8 cellular contexts compared by ENCODE assay signal in the genomic region with DNA sequence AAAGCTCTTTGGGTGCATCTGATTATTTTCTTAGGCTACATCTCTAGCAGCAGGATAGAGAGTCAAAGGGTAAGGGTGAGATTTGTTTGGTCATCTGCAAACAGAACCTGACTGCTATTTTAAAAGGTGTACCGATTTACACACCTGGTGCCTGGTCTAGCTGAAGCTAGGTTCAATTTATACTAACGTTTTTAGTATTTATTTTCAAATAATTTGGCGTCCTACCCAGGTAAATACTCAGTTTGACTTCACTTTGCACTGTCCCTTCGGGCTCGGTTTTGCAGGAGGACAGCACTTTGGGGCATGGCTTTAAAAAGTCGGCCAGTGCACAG. TPM values are rescaled to one million over a fixed set of nuclear protein-coding genes. Genes with fewer than 3 reads are reported as not detected.
DNase-seq lines count a peak whose midpoint lies in the region; ATAC-seq lines count a peak whose summit lies in the region.

No MANE protein-coding gene starts in this region.

- H3K36me3 ChIP-seq in thymus (ENCODE audit: control insufficient read depth, insufficient read depth) = peaks cover 9% of the 10 kb centered on the region

- H3K27me3 ChIP-seq in thymus (ENCODE audit: control insufficient read depth, insufficient read depth) = no peaks in the 10 kb centered on the region

- H3K36me3 Mint-ChIP-seq in activated CD4-positive, alpha-beta T cell treated with anti-CD3 and anti-CD28 coated beads, Interleukin-2, amount 10 ng/mL, durations not matched to agents 7 days and 5 days (ENCODE audit: low read depth) = peaks cover 44% of the 10 kb centered on the region
- H3K36me3 Mint-ChIP-seq in activated naive CD8-positive, alpha-beta T cell = peaks cover 10% of the 10 kb centered on the region

- CTCF ChIA-PET in activated CD4-positive, alpha-beta T cell treated with anti-CD3 and anti-CD28 coated beads, Interleukin-2, amount 10 ng/mL, durations not matched to agents 7 days and 5 days (lab: Charles Lee) = interaction anchor here (0.6 to 2.0 kb wide), 8 partner anchors 9 to 383 kb away, joined by 3 to 15 read pairs (median 4); no protein-coding TSS in a partner anchor

- peaks cover 3% of the 10 kb centered on the region for H3K9me3 Mint-ChIP-seq in activated CD4-positive, alpha-beta T cell treated with anti-CD3 and anti-CD28 coated beads, Interleukin-2, amount 10 ng/mL, durations not matched to agents 7 days and 5 days
- no peaks in the 10 kb centered on the region for H3K9me3 Mint-ChIP-seq in activated naive CD8-positive, alpha-beta T cell (ENCODE audit: low read depth)

- intact Hi-C loops in left colon (cut with DNase I, micrococcal nuclease) = no loop called here

- H3K27ac Mint-ChIP-seq in activated CD4-positive, alpha-beta T cell treated with anti-CD3 and anti-CD28 coated beads, Interleukin-2, amount 10 ng/mL, durations not matched to agents 7 days and 5 days = peak overlapping the region; percentile 100
- peak overlapping the region; percentile 100 for H3K27ac Mint-ChIP-seq in activated naive CD8-positive, alpha-beta T cell

- peak overlapping the region; percentile 87 for H3K4me3 Mint-ChIP-seq in activated CD4-positive, alpha-beta T cell treated with anti-CD3 and anti-CD28 coated beads, Interleukin-2, amount 10 ng/mL, durations not matched to agents 7 days and 5 days
- peak overlapping the region; percentile 94 for H3K4me3 Mint-ChIP-seq in activated naive CD8-positive, alpha-beta T cell

- H3K27me3 Mint-ChIP-seq in activated CD4-positive, alpha-beta T cell treated with anti-CD3 and anti-CD28 coated beads, Interleukin-2, amount 10 ng/mL, durations not matched to agents 7 days and 5 days = no peaks in the 10 kb centered on the region
- H3K27me3 Mint-ChIP-seq in activated naive CD8-positive, alpha-beta T cell = no peaks in the 10 kb centered on the region

- H3K27ac ChIP-seq in thymus (ENCODE audit: low read depth) = peak overlapping the region; percentile 99

- ATAC-seq in left colon (peak; percentile 2), GM18858 (IDR thresholded peaks at IDR 0.05; ENCODE audit: unreplicated experiment) (no peak)

- H3K4me1 Mint-ChIP-seq in activated CD4-positive, alpha-beta T cell treated with anti-CD3 and anti-CD28 coated beads, Interleukin-2, amount 10 ng/mL, durations not matched to agents 7 days and 5 days = peaks cover 40% of the 10 kb centered on the region
- peaks cover 20% of the 10 kb centered on the region for H3K4me1 Mint-ChIP-seq in activated naive CD8-positive, alpha-beta T cell (ENCODE audit: low read depth)

- no peaks in the 10 kb centered on the region for H3K9me3 ChIP-seq in thymus (ENCODE audit: control insufficient read depth)

- H3K4me1 ChIP-seq in thymus (ENCODE audit: control insufficient read depth, insufficient read depth, low read length) = peaks cover 9% of the 10 kb centered on the region

- no peak for DNase-seq in activated CD4-positive, alpha-beta T cell treated with anti-CD3 and anti-CD28 coated beads, Interleukin-2, amount 10 ng/mL, durations not matched to agents 7 days and 5 days
- no peak for DNase-seq in activated CD4-positive, alpha-beta T cell treated with anti-CD3 and anti-CD28 coated beads, Interleukin-2, amount 50 U/mL, for 48 hours
- DNase-seq in left colon (no peak), G401 (ENCODE audit: low spot score) (no peak), AG08396 (ENCODE audit: low spot score) (no peak)

- WGBS in thymus = 7% methylated on average over 6 of the region's 6 CpGs

- in situ Hi-C loops in G401 (cut with HindIII; ENCODE audit: low sequenced_read_pairs) = no loop called here

- peak overlapping the region; percentile 76 for H3K4me3 ChIP-seq in thymus (ENCODE audit: low read length)

- POLR2A ChIA-PET in activated CD4-positive, alpha-beta T cell treated with anti-CD3 and anti-CD28 coated beads, Interleukin-2, amount 10 ng/mL, durations not matched to agents 7 days and 5 days (lab: Charles Lee) = no interaction called here

RNA-seq across cellular contexts. Expression of a gene that starts 0.7 kb away (rescaled TPM):
- total RNA-seq in activated CD4-positive, alpha-beta T cell treated with anti-CD3 and anti-CD28 coated beads, Interleukin-2, amount 10 ng/mL, durations not matched to agents 7 days and 5 days = 10 to 100 TPM; 31.8 to 33.1 TPM
- 10 to 100 TPM; 45.0 to 48.3 TPM for total RNA-seq in left colon
- polyA plus RNA-seq in thymus = 25.3 TPM
- total RNA-seq in G401 (2014; rRNA removed; shearing (Covaris generic)) = 53.8 and 74.2 TPM in 2 replicates

RNA-seq across cellular contexts. Expression of a gene that starts 0.7 kb away (rescaled TPM):
- 10 to 100 TPM; 52.0 to 56.4 TPM for total RNA-seq in activated CD4-positive, alpha-beta T cell treated with anti-CD3 and anti-CD28 coated beads, Interleukin-2, amount 10 ng/mL, durations not matched to agents 7 days and 5 days
- total RNA-seq in left colon = 10 to 100 TPM in 1 of 2 donors, 1 to 10 TPM in 1; 9.8 to 10.8 TPM
- polyA plus RNA-seq in thymus = 2.5 TPM
- total RNA-seq in G401 (2014; rRNA removed; shearing (Covaris generic)) = 25.7 and 29.5 TPM in 2 replicates
